In genomic region chr17:4142107-4142900, GRCh38 we compare ENCODE assay signal across 8 cellular contexts. TPM values are rescaled to one million over a fixed set of nuclear protein-coding genes. Genes with fewer than 3 reads are reported as not detected.
DNase-seq lines count a peak whose midpoint lies in the region; ATAC-seq and TF ChIP-seq lines count a peak whose summit lies in the region.

No MANE protein-coding gene starts in this region.

- CTCF ChIA-PET in BJ (lab: Yijun Ruan, JAX): interaction anchor here (1.2 to 1.3 kb wide), 4 partner anchors 12 to 460 kb away, joined by 3 to 5 read pairs (median 3); no protein-coding TSS in a partner anchor
- CTCF ChIA-PET in activated CD4-positive, alpha-beta memory T cell treated with anti-CD3 and anti-CD28 coated beads, Interleukin-2, amount 10 ng/mL, durations not matched to agents 7 days and 5 days (lab: Charles Lee): interaction anchor here (1.2 to 2.9 kb wide), 4 partner anchors 12 to 296 kb away, joined by 3 to 20 read pairs (median 6); partner anchors contain the start of gene NCBP3

- H3K27me3 ChIP-seq in BJ (ENCODE audit: control insufficient read depth, insufficient read depth, low read length) (no peaks in the 10 kb centered on the region), neural cell (ENCODE audit: insufficient read depth, low read depth, low read length) (no peaks in the 10 kb centered on the region), upper lobe of left lung (no peaks in the 10 kb centered on the region)

- H3K4me1 ChIP-seq in upper lobe of left lung: peaks cover 37 to 48% (median 43%) of the 10 kb centered on the region in 4 donors

- H2AFZ ChIP-seq in neural cell (ENCODE audit: low read depth, low read length): peak overlapping the region; percentile 3

- peak overlapping the region; percentile 92 for H3K4me2 ChIP-seq in neural cell (ENCODE audit: low read length)

- TF ChIP-seq EP300 in neural cell (conservative IDR thresholded peaks at IDR 0.05; ENCODE audit: poor library complexity, severe bottlenecking) (no peak), upper lobe of left lung (IDR thresholded peaks at IDR 0.05) (no peak)

- no peaks in the 10 kb centered on the region for H3K27me3 Mint-ChIP-seq in activated CD4-positive, alpha-beta memory T cell treated with anti-CD3 and anti-CD28 coated beads, Interleukin-2, amount 10 ng/mL, durations not matched to agents 7 days and 5 days

- H3K36me3 ChIP-seq in BJ (ENCODE audit: control insufficient read depth, insufficient read depth, low read length): no peaks in the 10 kb centered on the region
- H3K36me3 ChIP-seq in neural cell (ENCODE audit: insufficient read depth, low read length): no peaks in the 10 kb centered on the region
- H3K36me3 ChIP-seq in upper lobe of left lung: peaks cover 0 to 14% (median 0%) of the 10 kb centered on the region in 4 donors

- H3F3A ChIP-seq in neural cell (ENCODE audit: insufficient read depth, low read length, poor library complexity, severe bottlenecking): no peaks in the 10 kb centered on the region

- ATAC-seq in GM19397 (IDR thresholded peaks at IDR 0.05; ENCODE audit: unreplicated experiment): peak; percentile 34
- peak; percentile 32 for ATAC-seq in esophagus mucosa
- peak in 1 of 2 donors; percentile 11 for ATAC-seq in upper lobe of left lung (ENCODE audit: low FRiP score in 2 of 2)

- POLR2A ChIA-PET in BJ (lab: Charles Lee): interaction anchor here (0.6 kb wide), 1 partner anchor 1344 kb away, joined by 3 read pairs; the partner anchor contains the start of gene DERL2
- POLR2A ChIA-PET in activated CD4-positive, alpha-beta memory T cell treated with anti-CD3 and anti-CD28 coated beads, Interleukin-2, amount 10 ng/mL, durations not matched to agents 7 days and 5 days (lab: Charles Lee): interaction anchor here (0.8 to 5.2 kb wide), 26 partner anchors 10 to 798 kb away, joined by 3 to 178 read pairs (median 6); partner anchors contain the start of genes CAMKK1, MYBBP1A, PSMB6 and RNF167

- H3K4me1 Mint-ChIP-seq in activated CD4-positive, alpha-beta memory T cell treated with anti-CD3 and anti-CD28 coated beads, Interleukin-2, amount 10 ng/mL, durations not matched to agents 7 days and 5 days: peaks cover 60% of the 10 kb centered on the region

- TF ChIP-seq POLR2A in upper lobe of left lung (IDR thresholded peaks at IDR 0.05): no peak

- H3K9ac ChIP-seq in neural cell (ENCODE audit: low read length): peak overlapping the region; percentile 100

- 8 to 15% methylated on average over 9 to 23 of the region's 56 CpGs for WGBS in upper lobe of left lung, 2 donors

- no peaks in the 10 kb centered on the region for H3K9me2 ChIP-seq in neural cell (ENCODE audit: insufficient read depth, low read length)

- peak overlapping the region; percentile 100 for H3K27ac Mint-ChIP-seq in activated CD4-positive, alpha-beta memory T cell treated with anti-CD3 and anti-CD28 coated beads, Interleukin-2, amount 10 ng/mL, durations not matched to agents 7 days and 5 days

- peaks cover 2% of the 10 kb centered on the region for H4K20me1 ChIP-seq in neural cell (ENCODE audit: insufficient read depth)

- H3K4me3 Mint-ChIP-seq in activated CD4-positive, alpha-beta memory T cell treated with anti-CD3 and anti-CD28 coated beads, Interleukin-2, amount 10 ng/mL, durations not matched to agents 7 days and 5 days: peak overlapping the region; percentile 98

- TF ChIP-seq CTCF in BJ (IDR thresholded peaks at IDR 0.05; ENCODE audit: insufficient read depth, low read depth, low read length) (no peak), neural cell (IDR thresholded peaks at IDR 0.05; ENCODE audit: poor library complexity, severe bottlenecking) (no peak), upper lobe of left lung (IDR thresholded peaks at IDR 0.05) (peak in 1 of 6 experiments; percentile 6)

- H3K36me3 Mint-ChIP-seq in activated CD4-positive, alpha-beta memory T cell treated with anti-CD3 and anti-CD28 coated beads, Interleukin-2, amount 10 ng/mL, durations not matched to agents 7 days and 5 days (ENCODE audit: low read depth): peaks cover 17% of the 10 kb centered on the region

- TF ChIP-seq RAD21 in neural cell (conservative IDR thresholded peaks at IDR 0.05): no peak

- no peaks in the 10 kb centered on the region for H3K9me3 Mint-ChIP-seq in activated CD4-positive, alpha-beta memory T cell treated with anti-CD3 and anti-CD28 coated beads, Interleukin-2, amount 10 ng/mL, durations not matched to agents 7 days and 5 days

- DNase-seq in BJ (ENCODE audit: low read depth): no peak
- peak; percentile 28 for DNase-seq in HK-2 (ENCODE audit: unreplicated experiment)
- DNase-seq in activated CD4-positive, alpha-beta memory T cell treated with anti-CD3 and anti-CD28 coated beads, Interleukin-2, amount 10 ng/mL, durations not matched to agents 7 days and 5 days: peak; percentile 52
- DNase-seq in upper lobe of left lung: peak; percentile 36 to 89
- DNase-seq in dedifferentiated amniotic fluid mesenchymal stem cell (ENCODE audit: extremely low spot score): no peak

- H3K79me2 ChIP-seq in neural cell (replicated peaks; ENCODE audit: insufficient read depth, low read length): peaks cover 64% of the 10 kb centered on the region

- peak overlapping the region; percentile 99 for H3K27ac ChIP-seq in neural cell (ENCODE audit: low read length)
- peak overlapping the region; percentile 98 to 99 (median 99) for H3K27ac ChIP-seq in upper lobe of left lung

- peak overlapping the region; percentile 97 for H3K4me3 ChIP-seq in BJ (ENCODE audit: low read depth, low read length)
- peak overlapping the region; percentile 91 for H3K4me3 ChIP-seq in neural cell (ENCODE audit: low read length)
- H3K4me3 ChIP-seq in upper lobe of left lung: peak overlapping the region; percentile 77 to 100 (median 88)

- H3K9me3 ChIP-seq in neural cell (ENCODE audit: low read length): no peaks in the 10 kb centered on the region
- no peaks in the 10 kb centered on the region for H3K9me3 ChIP-seq in upper lobe of left lung

TF ChIP-seq in neural cell, 6 proteins besides CTCF, POLR2A, EP300 and RAD21:
- peak; percentile 84 for TF ChIP-seq MXI1 (conservative IDR thresholded peaks at IDR 0.05; ENCODE audit: poor library complexity, severe bottlenecking)
- TF ChIP-seq POLR2AphosphoS5 (IDR thresholded peaks at IDR 0.05): no peak
- peak; percentile 47 for TF ChIP-seq SMC3 (conservative IDR thresholded peaks at IDR 0.05; ENCODE audit: poor library complexity)
- TF ChIP-seq REST (IDR thresholded peaks at IDR 0.05; ENCODE audit: borderline replicate concordance): no peak

RNA-seq across cellular contexts. Expression of gene ZZEF1, which starts 0.5 kb away (rescaled TPM):
- polyA plus RNA-seq in BJ (2011; rRNA removed) (14.9 and 17.5 TPM in 2 replicates), neural cell (9.6 and 15.3 TPM in 2 replicates)
- polyA minus RNA-seq in BJ (2011; rRNA and poly(A)+ RNA removed): 55.8 and 58.3 TPM in 2 replicates
- total RNA-seq in activated CD4-positive, alpha-beta memory T cell treated with anti-CD3 and anti-CD28 coated beads, Interleukin-2, amount 10 ng/mL, durations not matched to agents 7 days and 5 days: 10 to 100 TPM; 52.1 to 54.9 TPM
- total RNA-seq in esophagus mucosa (27.4 TPM), upper lobe of left lung (100 to 1,000 TPM in 1 of 6 donors, 10 to 100 TPM in 5; 45.8 to 188 (median 65.3) TPM)
- 51.9 and 61.9 TPM in 2 replicates for polyA minus RNA-seq in neural cell

RNA-seq across cellular contexts. Expression of gene CYB5D2, which starts 0.7 kb away (rescaled TPM):
- polyA plus RNA-seq in BJ (2011; rRNA removed) (31.6 and 56.4 TPM in 2 replicates), neural cell (65.8 and 71.3 TPM in 2 replicates)
- 15.4 and 18.0 TPM in 2 replicates for polyA minus RNA-seq in BJ (2011; rRNA and poly(A)+ RNA removed)
- 1 to 10 TPM; 7.9 to 8.6 TPM for total RNA-seq in activated CD4-positive, alpha-beta memory T cell treated with anti-CD3 and anti-CD28 coated beads, Interleukin-2, amount 10 ng/mL, durations not matched to agents 7 days and 5 days
- total RNA-seq in esophagus mucosa (14.0 TPM), upper lobe of left lung (10 to 100 TPM; 14.0 to 30.6 (median 23.9) TPM)
- 47.7 and 54.0 TPM in 2 replicates for polyA minus RNA-seq in neural cell

Comparison
In these comparisons a context has a peak if more than half of its experiments do, and no peak if none do; other contexts are left out.
1. DNase-seq: peak in HK-2 (single experiment), activated CD4-positive, alpha-beta memory T cell treated with anti-CD3 and anti-CD28 coated beads, Interleukin-2, amount 10 ng/mL, durations not matched to agents 7 days and 5 days (single experiment) and upper lobe of left lung (2 of 2); none in BJ (single experiment) and dedifferentiated amniotic fluid mesenchymal stem cell (single experiment).
2. Peak in every context shown above with its lines, with median percentiles within 50 percentile points of each other: H3K4me3 ChIP-seq.